25 cellular contexts compared by ENCODE assay signal in genomic region chr2:64244049-64244446, GRCh38.
DNase-seq lines count a peak whose midpoint lies in the region; ATAC-seq and TF ChIP-seq lines count a peak whose summit lies in the region.
"Had no signal": no experiment of that assay in that cellular context is flagged by ENCODE, and none has a peak within 500 bp of the region (broad histone marks: within the 10 kb centered on the region; RNA-seq: fewer than 3 reads in every experiment).

No MANE protein-coding gene starts in this region.

- H3F3A ChIP-seq in PC-9 (ENCODE audit: insufficient read depth, low read depth) = no peaks in the 10 kb centered on the region

- H3K36me3 Mint-ChIP-seq in natural killer cell = no peaks in the 10 kb centered on the region
- H3K36me3 Mint-ChIP-seq: CD8-positive, alpha-beta T cell had no signal

- CTCF ChIA-PET in PC-9 (lab: Charles Lee) = no interaction called here

- H3K4me2 ChIP-seq in PC-9 = 0 out of 2 replicates have a peak overlapping the region, but pooled peaks have one; percentile 11

- H3K27me3 ChIP-seq in PC-9 (ENCODE audit: insufficient read depth, low read depth) (no peaks in the 10 kb centered on the region), RWPE2 (ENCODE audit: insufficient read depth, poor library complexity, severe bottlenecking) (no peaks in the 10 kb centered on the region), SJCRH30 (no peaks in the 10 kb centered on the region)

- no TSS peak for BruUV-seq in PC-9 (replicated peaks; lab: Mats Ljungman, UMichigan)

- TF ChIP-seq CTCF in PC-9 (conservative IDR thresholded peaks at IDR 0.05) = no peak
- no peak for TF ChIP-seq CTCF in RWPE2 (IDR thresholded peaks at IDR 0.05; ENCODE audit: poor library complexity, severe bottlenecking)
- TF ChIP-seq CTCF in natural killer cell (IDR thresholded peaks at IDR 0.05) = no peak

- H3K9me3 ChIP-seq in PC-9 (ENCODE audit: insufficient read depth, low read depth) (0 out of 2 replicates have a peak, but pooled peaks cover 3% of the 10 kb centered on the region), RWPE2 (ENCODE audit: severe bottlenecking) (no peaks in the 10 kb centered on the region), SJCRH30 (replicated peaks) (0 out of 2 replicates have a peak, but pooled peaks cover 5% of the 10 kb centered on the region)
- H3K9me3 ChIP-seq: HAP-1, MG63 had no signal

- H3K4me3 Mint-ChIP-seq in natural killer cell = no peak overlapping the region
- H3K4me3 Mint-ChIP-seq: CD8-positive, alpha-beta T cell; HFFc6 had no signal

- H3K36me3 ChIP-seq in PC-9 (ENCODE audit: low read depth) = no peaks in the 10 kb centered on the region
- no peaks in the 10 kb centered on the region for H3K36me3 ChIP-seq in RWPE2 (ENCODE audit: low read depth)
- no peaks in the 10 kb centered on the region for H3K36me3 ChIP-seq in SJCRH30
- H3K36me3 ChIP-seq: HAP-1, MG63 had no signal

- 0 out of 2 replicates have a peak overlapping the region, but pooled peaks have one; percentile 15 for H3K27ac ChIP-seq in PC-9
- peak overlapping the region; percentile 72 for H3K27ac ChIP-seq in RWPE2 (ENCODE audit: poor library complexity, severe bottlenecking)
- peak overlapping the region; percentile 64 for H3K27ac ChIP-seq in epithelial cell of prostate
- no peak overlapping the region for H3K27ac ChIP-seq in SJCRH30

- POLR2A ChIA-PET in PC-9 (lab: Charles Lee; ENCODE audit: unreplicated experiment) = interaction anchor here (0.7 kb wide), 2 partner anchors 19 to 28 kb away, joined by 4 to 6 read pairs; no protein-coding TSS in a partner anchor

- H3K4me1 ChIP-seq in PC-9 (replicated peaks; ENCODE audit: insufficient read depth) = peaks cover 14% of the 10 kb centered on the region
- peaks cover 23% of the 10 kb centered on the region for H3K4me1 ChIP-seq in RWPE2 (ENCODE audit: insufficient read depth, poor library complexity, severe bottlenecking)
- no peaks in the 10 kb centered on the region for H3K4me1 ChIP-seq in SJCRH30
- H3K4me1 ChIP-seq: HAP-1 had no signal

- H3K27me3 Mint-ChIP-seq in natural killer cell (ENCODE audit: low read depth in 2 of 2) = peaks cover 6 to 26% of the 10 kb centered on the region in 2 donors

- H3K9me2 ChIP-seq in PC-9 (ENCODE audit: insufficient read depth) = no peaks in the 10 kb centered on the region

- no peaks in the 10 kb centered on the region for H3K9me3 Mint-ChIP-seq in natural killer cell
- H3K9me3 Mint-ChIP-seq: CD8-positive, alpha-beta T cell; HFFc6 had no signal

- ATAC-seq in RWPE2 (ENCODE audit: low read depth) (peak; percentile 88), left colon (peak; percentile 76), HG03097 (IDR thresholded peaks at IDR 0.05; ENCODE audit: low FRiP score, unreplicated experiment) (no peak), natural killer cell (no peak)
- ATAC-seq: CD8-positive, alpha-beta T cell; GM12878; SK-N-SH treated with all-trans-retinoic acid at 6 μM for 48 hours had no signal

- no peak overlapping the region for H2AFZ ChIP-seq in PC-9

- no peaks in the 10 kb centered on the region for H3K4me1 Mint-ChIP-seq in natural killer cell

- H3K27ac Mint-ChIP-seq in natural killer cell = no peak overlapping the region
- H3K27ac Mint-ChIP-seq: CD8-positive, alpha-beta T cell; HFFc6 had no signal

- DNase-seq in PC-9 (peak in 1 of 2 experiments; percentile 34), RWPE2 (ENCODE audit: low spot score) (no peak), epithelial cell of prostate (ENCODE audit: low read depth, low spot score) (no peak), left colon (no peak), SJCRH30 (no peak), natural killer cell (no peak)
- DNase-seq: C1 segment of cervical spinal cord; CD8-positive, alpha-beta T cell; DMS 273 treated with DMSO at 0.1 percent for 48 hours; DMS79; EL; GDM1; GOT3; HFFc6; KBM-7; MG63; NCI-H2029; NCI-H446; NCI-H524 treated with DMSO at 0.1 percent for 48 hours; NCI-H774; RPMI8226 had no signal

- intact Hi-C loops in PC-9 (cut with micrococcal nuclease; ENCODE audit: unreplicated experiment) (no loop called here), left colon (cut with DNase I, micrococcal nuclease) (no loop called here), natural killer cell (cut with micrococcal nuclease) (no loop called here)

- H4K20me1 ChIP-seq in PC-9 (ENCODE audit: insufficient read depth) = no peaks in the 10 kb centered on the region

- H3K79me2 ChIP-seq in PC-9 (ENCODE audit: low read depth) = no peaks in the 10 kb centered on the region

- H3K4me3 ChIP-seq in PC-9 = no peak overlapping the region
- no peak overlapping the region for H3K4me3 ChIP-seq in RWPE2 (ENCODE audit: severe bottlenecking)
- no peak overlapping the region for H3K4me3 ChIP-seq in SJCRH30
- H3K4me3 ChIP-seq: GM12878, HAP-1, MG63 had no signal

Comparison
In these comparisons a context has a peak if more than half of its experiments do, and no peak if none do; other contexts are left out.
1. ATAC-seq: peak in RWPE2 (single experiment) and left colon (single experiment); none in HG03097 (single experiment) and natural killer cell (0 of 3).